Comparison of ENCODE assay signal across 1 cellular context in genomic region chr9:27573699-27574265, GRCh38.
A peak's percentile ranks its signal among the peaks of the same experiment; 100 is the strongest.
TF ChIP-seq lines count a peak whose summit lies in the region.

No MANE protein-coding gene starts in this region.

TF ChIP-seq in H1, 55 proteins besides CTCF, POLR2A, EP300 and RAD21:
- TF ChIP-seq BACH1 (IDR thresholded peaks at IDR 0.05; ENCODE audit: low read length) (no peak), PHF8 (conservative IDR thresholded peaks at IDR 0.05; ENCODE audit: low read depth, low read length) (peak; percentile 79), SAP30 (IDR thresholded peaks at IDR 0.05; ENCODE audit: insufficient read depth, insufficient replicate concordance, low read length) (peak; percentile 73), NANOG (IDR thresholded peaks at IDR 0.05; ENCODE audit: insufficient read depth, low read depth, low read length, poor library complexity, severe bottlenecking) (no peak), KDM5A (IDR thresholded peaks at IDR 0.05; ENCODE audit: low read length) (no peak), GABPA (IDR thresholded peaks at IDR 0.05; ENCODE audit: borderline replicate concordance, insufficient read depth, low read length) (no peak), CEBPB (IDR thresholded peaks at IDR 0.05; ENCODE audit: low read depth, low read length) (peak; percentile 66), EZH2 (IDR thresholded peaks at IDR 0.05; ENCODE audit: low read depth, low read length, severe bottlenecking) (no peak), POLR2AphosphoS5 (IDR thresholded peaks at IDR 0.05; ENCODE audit: low read depth, low read length) (peak; percentile 93), TAF1 (IDR thresholded peaks at IDR 0.05; ENCODE audit: low read depth, low read length) (peak; percentile 92), RBBP5 (IDR thresholded peaks at IDR 0.05; ENCODE audit: borderline replicate concordance, low read depth, low read length) (no peak), SP4 (IDR thresholded peaks at IDR 0.05; ENCODE audit: low read length) (peak; percentile 73), JUND (IDR thresholded peaks at IDR 0.05; ENCODE audit: low read length) (peak; percentile 63; the same call in 1 of the 2 replicates), SP2 (IDR thresholded peaks at IDR 0.05; ENCODE audit: low read length) (no peak), KDM4A (IDR thresholded peaks at IDR 0.05; ENCODE audit: low read depth, low read length, severe bottlenecking) (peak; percentile 59), HDAC2 (IDR thresholded peaks at IDR 0.05; ENCODE audit: borderline replicate concordance in 1 of 2, low read depth in 2 of 2, low read length in 2 of 2) (peak in 1 of 2 experiments; percentile 19; a peak in 1 of 4 replicates), GTF2F1 (IDR thresholded peaks at IDR 0.05; ENCODE audit: borderline replicate concordance, low read depth, low read length) (no peak), SUZ12 (IDR thresholded peaks at IDR 0.05; ENCODE audit: low read length) (no peak), ZNF274 (IDR thresholded peaks at IDR 0.05; ENCODE audit: borderline replicate concordance, extremely low read depth, low read length) (no peak), YY1 (IDR thresholded peaks at IDR 0.05; ENCODE audit: low read depth, low read length) (peak; percentile 78; the same call in 1 of the 2 replicates), TAF7 (optimal IDR thresholded peaks at IDR 0.05; ENCODE audit: borderline replicate concordance, low read depth, low read length) (peak; percentile 74), ASH2L (IDR thresholded peaks at IDR 0.05; ENCODE audit: low read length) (peak; percentile 38), SP1 (IDR thresholded peaks at IDR 0.05; ENCODE audit: low read depth, low read length) (peak; percentile 78; the same call in 1 of the 2 replicates), TBP (IDR thresholded peaks at IDR 0.05; ENCODE audit: low read depth, low read length) (peak; percentile 92), E2F6 (IDR thresholded peaks at IDR 0.05) (peak; percentile 29; the same call in 1 of the 2 replicates), CREB1 (IDR thresholded peaks at IDR 0.05) (peak; percentile 99), BRCA1 (IDR thresholded peaks at IDR 0.05; ENCODE audit: low read depth, low read length) (peak; percentile 39; the same call in 1 of the 2 replicates), SIX5 (IDR thresholded peaks at IDR 0.05; ENCODE audit: low read depth, low read length) (no peak), FOSL1 (IDR thresholded peaks at IDR 0.05; ENCODE audit: insufficient read depth, low read depth, low read length) (no peak), MAFK (IDR thresholded peaks at IDR 0.05; ENCODE audit: low read depth, low read length) (no peak), EGR1 (IDR thresholded peaks at IDR 0.05; ENCODE audit: borderline replicate concordance, low read depth, low read length) (peak; percentile 96), HDAC6 (IDR thresholded peaks at IDR 0.05; ENCODE audit: low read depth, low read length) (no peak), SIRT6 (IDR thresholded peaks at IDR 0.05; ENCODE audit: low read length) (no peak), USF2 (IDR thresholded peaks at IDR 0.05; ENCODE audit: low read length) (peak; percentile 19; the same call in 1 of the 2 replicates), CHD7 (IDR thresholded peaks at IDR 0.05; ENCODE audit: insufficient replicate concordance, low read length) (no peak), JUN (IDR thresholded peaks at IDR 0.05; ENCODE audit: low read depth, low read length) (0 out of 2 replicates have a peak, but pooled peaks have one; percentile 16), ATF3 (IDR thresholded peaks at IDR 0.05; ENCODE audit: insufficient read depth, low read depth, low read length) (no peak), POU5F1 (IDR thresholded peaks at IDR 0.05; ENCODE audit: low read depth, low read length) (no peak), CTBP2 (IDR thresholded peaks at IDR 0.05; ENCODE audit: borderline replicate concordance, insufficient read depth, insufficient read length, low read length) (no peak), RXRA (IDR thresholded peaks at IDR 0.05; ENCODE audit: insufficient read depth, low read depth, low read length) (no peak), RFX5 (IDR thresholded peaks at IDR 0.05; ENCODE audit: borderline replicate concordance, low read depth, low read length) (no peak), CHD2 (IDR thresholded peaks at IDR 0.05; ENCODE audit: low read length) (peak; percentile 73), CBX8 (IDR thresholded peaks at IDR 0.05; ENCODE audit: borderline replicate concordance, low read depth, low read length) (no peak), MAX (IDR thresholded peaks at IDR 0.05) (peak; percentile 85), TCF12 (IDR thresholded peaks at IDR 0.05; ENCODE audit: low read depth, low read length) (no peak), NRF1 (IDR thresholded peaks at IDR 0.05; ENCODE audit: low read depth, low read length) (no peak), RNF2 (IDR thresholded peaks at IDR 0.05; ENCODE audit: borderline replicate concordance, low read depth, low read length, missing control alignments, poor library complexity, severe bottlenecking) (no peak), CHD1 (IDR thresholded peaks at IDR 0.05; ENCODE audit: low read depth, low read length) (no peak), SIN3A (conservative IDR thresholded peaks at IDR 0.05 in 1 of 2, IDR thresholded peaks at IDR 0.05 in 1 of 2; ENCODE audit: low read depth in 1 of 2, low read length in 2 of 2) (peak in 1 of 2 experiments; percentile 91; a peak in 2 of 4 replicates), KDM1A (IDR thresholded peaks at IDR 0.05; ENCODE audit: borderline replicate concordance, low read length) (no peak), BCL11A (IDR thresholded peaks at IDR 0.05; ENCODE audit: low read depth in 2 of 2, low read length in 2 of 2) (no peak), SRF (IDR thresholded peaks at IDR 0.05; ENCODE audit: low read depth, low read length) (no peak), ATF2 (IDR thresholded peaks at IDR 0.05; ENCODE audit: low read length) (peak; percentile 98), CBX5 (IDR thresholded peaks at IDR 0.05; ENCODE audit: low read depth, low read length) (no peak), TEAD4 (IDR thresholded peaks at IDR 0.05; ENCODE audit: low read depth, low read length) (no peak)
TF ChIP-seq in H1: peak in this region for 24.
